In the genomic region with DNA sequence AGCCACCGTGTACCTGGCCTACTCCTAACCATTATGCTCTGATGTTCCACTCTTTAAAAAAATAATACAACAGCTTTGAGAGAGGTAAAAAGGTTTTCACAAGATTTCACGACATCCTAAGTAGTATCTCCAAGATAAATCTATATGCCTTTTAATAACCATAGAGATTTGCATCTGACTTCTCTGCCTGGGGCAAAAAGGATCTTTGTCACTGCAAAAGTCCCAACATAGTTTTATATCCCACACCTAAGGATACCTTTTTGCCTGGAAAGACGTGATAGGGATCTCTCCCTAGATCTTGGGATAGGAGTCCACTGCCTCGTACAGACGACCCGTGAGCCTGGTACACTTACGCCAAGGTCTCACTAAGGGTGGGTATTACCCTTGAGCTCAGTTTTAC, we compare ENCODE assay signal across 1 cellular context.
TF ChIP-seq lines count a peak whose summit lies in the region.

No MANE protein-coding gene starts in this region.

TF ChIP-seq in GM23338, 12 proteins besides CTCF, POLR2A, EP300 and RAD21 (continued from another document):
- no peak for TF ChIP-seq ZNF462 (CRISPR knock-in tag; IDR thresholded peaks at IDR 0.05)
- no peak for TF ChIP-seq REST (IDR thresholded peaks at IDR 0.05; ENCODE audit: unreplicated experiment)
- no peak for TF ChIP-seq CREB1 (CRISPR knock-in tag; IDR thresholded peaks at IDR 0.05; ENCODE audit: low read depth)
- TF ChIP-seq ZNF114 (CRISPR knock-in tag; IDR thresholded peaks at IDR 0.05): no peak
- TF ChIP-seq JUNB (IDR thresholded peaks at IDR 0.05; ENCODE audit: unreplicated experiment): no peak
TF ChIP-seq in GM23338: peak in this region for 0.
